In the genomic region with DNA sequence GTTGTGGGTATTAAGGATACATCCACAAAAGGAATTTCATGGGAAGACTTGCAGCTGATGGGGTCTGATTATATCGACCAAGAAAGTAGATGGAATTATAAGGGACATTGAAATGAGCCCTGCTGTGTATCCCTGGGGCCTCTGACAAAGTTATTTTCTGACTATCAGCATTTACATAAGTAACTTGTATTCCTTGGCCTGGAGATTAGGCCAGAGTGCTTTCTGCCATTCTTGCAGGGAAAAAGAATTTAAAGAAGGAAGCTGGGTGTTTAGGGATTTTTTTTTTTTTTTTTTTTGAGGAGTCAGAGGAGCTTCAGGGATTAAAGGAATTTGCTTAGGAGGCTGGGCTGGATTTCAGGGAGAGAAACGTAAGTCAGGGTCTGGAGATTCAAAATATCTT, we compare ENCODE assay signal across 1 cellular context.
TF ChIP-seq lines count a peak whose summit lies in the region.

No MANE protein-coding gene starts in this region.

TF ChIP-seq in HCT116, 20 proteins besides CTCF, POLR2A, EP300 and RAD21 (continued from another document):
- TF ChIP-seq, protein P1, sequence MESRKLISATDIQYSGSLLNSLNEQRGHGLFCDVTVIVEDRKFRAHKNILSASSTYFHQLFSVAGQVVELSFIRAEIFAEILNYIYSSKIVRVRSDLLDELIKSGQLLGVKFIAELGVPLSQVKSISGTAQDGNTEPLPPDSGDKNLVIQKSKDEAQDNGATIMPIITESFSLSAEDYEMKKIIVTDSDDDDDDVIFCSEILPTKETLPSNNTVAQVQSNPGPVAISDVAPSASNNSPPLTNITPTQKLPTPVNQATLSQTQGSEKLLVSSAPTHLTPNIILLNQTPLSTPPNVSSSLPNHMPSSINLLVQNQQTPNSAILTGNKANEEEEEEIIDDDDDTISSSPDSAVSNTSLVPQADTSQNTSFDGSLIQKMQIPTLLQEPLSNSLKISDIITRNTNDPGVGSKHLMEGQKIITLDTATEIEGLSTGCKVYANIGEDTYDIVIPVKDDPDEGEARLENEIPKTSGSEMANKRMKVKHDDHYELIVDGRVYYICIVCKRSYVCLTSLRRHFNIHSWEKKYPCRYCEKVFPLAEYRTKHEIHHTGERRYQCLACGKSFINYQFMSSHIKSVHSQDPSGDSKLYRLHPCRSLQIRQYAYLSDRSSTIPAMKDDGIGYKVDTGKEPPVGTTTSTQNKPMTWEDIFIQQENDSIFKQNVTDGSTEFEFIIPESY (IDR thresholded peaks at IDR 0.05; ENCODE audit: extremely low read depth, insufficient replicate concordance, low read length): no peak
- no peak for TF ChIP-seq JUND (IDR thresholded peaks at IDR 0.05)
- TF ChIP-seq, protein P2, sequence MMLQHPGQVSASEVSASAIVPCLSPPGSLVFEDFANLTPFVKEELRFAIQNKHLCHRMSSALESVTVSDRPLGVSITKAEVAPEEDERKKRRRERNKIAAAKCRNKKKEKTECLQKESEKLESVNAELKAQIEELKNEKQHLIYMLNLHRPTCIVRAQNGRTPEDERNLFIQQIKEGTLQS (IDR thresholded peaks at IDR 0.05): no peak
- no peak for TF ChIP-seq EZH2 (IDR thresholded peaks at IDR 0.05)
- TF ChIP-seq ZNF274 (IDR thresholded peaks at IDR 0.05; ENCODE audit: low read depth, low read length): no peak
- TF ChIP-seq FOSL1 (IDR thresholded peaks at IDR 0.05; ENCODE audit: low read depth): no peak
- no peak for TF ChIP-seq ZFX (IDR thresholded peaks at IDR 0.05)
- no peak for TF ChIP-seq EGR1 (IDR thresholded peaks at IDR 0.05; ENCODE audit: low read depth)
- no peak for TF ChIP-seq CBX3 (IDR thresholded peaks at IDR 0.05; ENCODE audit: low read depth)
